8 cellular contexts compared by ENCODE assay signal in genomic region chr11:129364143-129364654, GRCh38. TPM values are rescaled to one million over a fixed set of nuclear protein-coding genes. Genes with fewer than 3 reads are reported as not detected.
DNase-seq lines count a peak whose midpoint lies in the region; ATAC-seq and TF ChIP-seq lines count a peak whose summit lies in the region.

No MANE protein-coding gene starts in this region.

- no peaks in the 10 kb centered on the region for H3K36me3 ChIP-seq in iPS DF 6.9 (ENCODE audit: control insufficient read depth, insufficient read depth, low read length)

- peak; percentile 100 for TF ChIP-seq CTCF in astrocyte of the spinal cord (IDR thresholded peaks at IDR 0.05; ENCODE audit: low read depth, low read length)

- no peaks in the 10 kb centered on the region; the same call in 1 of the 2 replicates for H3K9me3 ChIP-seq in iPS DF 6.9 (ENCODE audit: control insufficient read depth, insufficient read depth, low read length)

- WGBS in iPS DF 6.9 (ENCODE audit: insufficient coverage, insufficient read length): no CpG with 5 or more reads among the region's 19 CpGs

- in situ Hi-C loops in astrocyte of the spinal cord (cut with HindIII; ENCODE audit: low sequenced_read_pairs): no loop called here

- H3K4me1 ChIP-seq in iPS DF 6.9 (ENCODE audit: control insufficient read depth, insufficient read depth, low read length): no peaks in the 10 kb centered on the region

- no peak overlapping the region for H3K27ac ChIP-seq in iPS DF 6.9 (ENCODE audit: low read length)

- ATAC-seq in GM18502 (IDR thresholded peaks at IDR 0.05; ENCODE audit: poor library complexity, unreplicated experiment): peak; percentile 100
- ATAC-seq in HG02938 (IDR thresholded peaks at IDR 0.05; ENCODE audit: unreplicated experiment): peak; percentile 100

- DNase-seq in A172 (ENCODE audit: low spot score) (peak; percentile 72), NCI-H1930 (lab: John Stamatoyannopoulos, UW) (peak; percentile 75 to 85), T-helper 9 cell (peak; percentile 50), astrocyte of the spinal cord (ENCODE audit: low read depth, low spot score) (peak; percentile 83), iPS DF 6.9 (ENCODE audit: low read depth, low spot score) (peak; percentile 96)
- DNase-seq in stimulated activated CD4-positive, alpha-beta T cell treated with anti-CD3 and anti-CD28 coated beads, Interleukin-12 subunit alpha, Interleukin-12 subunit beta, amount 100 ng/mL, for 4 hours: peak; percentile 69

- H3K27me3 ChIP-seq in iPS DF 6.9 (ENCODE audit: control insufficient read depth, insufficient read depth, low read length): peaks cover 3% of the 10 kb centered on the region; the same call in 1 of the 2 replicates

- H3K4me3 ChIP-seq in astrocyte of the spinal cord (ENCODE audit: low read depth, low read length) (no peak overlapping the region), iPS DF 6.9 (ENCODE audit: low read length) (no peak overlapping the region)

RNA-seq across cellular contexts. Expression of gene BARX2, which starts 11.4 kb away (rescaled TPM):
- not detected in 2 replicates for total RNA-seq in A172 (2014; rRNA removed; shearing (Covaris generic))
